Comparison of ENCODE assay signal across 5 cellular contexts in the genomic region with DNA sequence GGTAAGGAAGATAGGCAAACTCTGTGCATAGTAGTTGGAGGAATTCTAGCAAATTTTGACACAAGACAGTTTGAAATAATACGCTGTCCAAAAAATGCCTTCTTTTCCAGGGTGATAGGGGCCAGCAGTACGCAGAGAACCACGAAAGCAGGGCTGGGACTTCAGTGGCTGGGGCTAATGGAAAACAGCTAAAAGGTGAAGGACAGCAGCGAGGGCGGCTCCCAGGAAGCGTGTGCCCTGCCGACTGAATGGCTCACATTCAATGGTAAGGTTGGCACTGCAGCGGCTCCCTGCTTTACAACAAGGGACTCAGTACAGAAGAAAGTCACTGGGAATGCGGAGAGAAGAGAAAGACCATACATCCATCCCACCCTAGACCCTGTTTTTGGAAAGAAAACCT.
"Had no signal": no experiment of that assay in that cellular context is flagged by ENCODE, and none has a peak within 500 bp of the region (broad histone marks: within the 10 kb centered on the region; RNA-seq: fewer than 3 reads in every experiment).

No MANE protein-coding gene starts in this region.

- DNase-seq: IMR-90, KBM-7 had no signal

- H3K27ac ChIP-seq: HL-60 had no signal

- H3K4me3 ChIP-seq: K562 had no signal

- ATAC-seq: HepG2, K562 had no signal
